Comparison of ENCODE assay signal across 15 cellular contexts in genomic region chr14:23431486-23431885, GRCh38. TPM values are rescaled to one million over a fixed set of nuclear protein-coding genes. Genes with fewer than 3 reads are reported as not detected.
DNase-seq lines count a peak whose midpoint lies in the region; ATAC-seq and TF ChIP-seq lines count a peak whose summit lies in the region.
"Had no signal": no experiment of that assay in that cellular context is flagged by ENCODE, and none has a peak within 500 bp of the region (broad histone marks: within the 10 kb centered on the region; RNA-seq: fewer than 3 reads in every experiment).

No MANE protein-coding gene starts in this region.

- H3K27ac Mint-ChIP-seq in activated T-helper 1 cell treated with anti-CD3 and anti-CD28 coated beads, Interleukin-12 subunit alpha, Interleukin-12 subunit beta, Interleukin-2, Interleukin-4 antibody, amounts not matched to agents 30 ng/mL and 10 ng/mL and 1 ng/mL, durations not matched to agents 14 hours and 24 hours and 36 hours, result peak overlapping the region; percentile 6
- peak overlapping the region; percentile 33 for H3K27ac Mint-ChIP-seq in nephron progenitor cell

- H3K36me3 ChIP-seq in gastrocnemius medialis, result no peaks in the 10 kb centered on the region

- H3K27me3 Mint-ChIP-seq in activated T-helper 1 cell treated with anti-CD3 and anti-CD28 coated beads, Interleukin-12 subunit alpha, Interleukin-12 subunit beta, Interleukin-2, Interleukin-4 antibody, amounts not matched to agents 30 ng/mL and 10 ng/mL and 1 ng/mL, durations not matched to agents 14 hours and 24 hours and 36 hours (ENCODE audit: insufficient read depth), result peaks cover 6% of the 10 kb centered on the region
- peaks cover 63% of the 10 kb centered on the region for H3K27me3 Mint-ChIP-seq in nephron progenitor cell (ENCODE audit: low read depth, poor library complexity)

- H3K4me1 Mint-ChIP-seq in activated T-helper 1 cell treated with anti-CD3 and anti-CD28 coated beads, Interleukin-12 subunit alpha, Interleukin-12 subunit beta, Interleukin-2, Interleukin-4 antibody, amounts not matched to agents 30 ng/mL and 10 ng/mL and 1 ng/mL, durations not matched to agents 14 hours and 24 hours and 36 hours (ENCODE audit: low read depth), result no peaks in the 10 kb centered on the region
- peaks cover 23% of the 10 kb centered on the region for H3K4me1 Mint-ChIP-seq in nephron progenitor cell

- H3K9me3 ChIP-seq in gastrocnemius medialis, result no peaks in the 10 kb centered on the region

- TF ChIP-seq CTCF in nephron progenitor cell (IDR thresholded peaks at IDR 0.05) (no peak), gastrocnemius medialis (IDR thresholded peaks at IDR 0.05 in 4 of 5, conservative IDR thresholded peaks at IDR 0.05 in 1 of 5) (no peak)

- H3K4me3 ChIP-seq in gastrocnemius medialis, result no peak overlapping the region

- intact Hi-C loops in cardiac septum (cut with DNase I) (no loop called here), left ventricle myocardium superior (cut with micrococcal nuclease) (no loop called here), gastrocnemius medialis (cut with DNase I; ENCODE audit: low total_unique reads) (no loop called here)
- intact Hi-C loops in activated T-helper 1 cell treated with anti-CD3 and anti-CD28 coated beads, Interleukin-12 subunit alpha, Interleukin-12 subunit beta, Interleukin-2, Interleukin-4 antibody, amounts not matched to agents 30 ng/mL and 10 ng/mL and 1 ng/mL, durations not matched to agents 14 hours and 24 hours and 36 hours (cut with micrococcal nuclease), result no loop called here

- H3K4me3 Mint-ChIP-seq in activated T-helper 1 cell treated with anti-CD3 and anti-CD28 coated beads, Interleukin-12 subunit alpha, Interleukin-12 subunit beta, Interleukin-2, Interleukin-4 antibody, amounts not matched to agents 30 ng/mL and 10 ng/mL and 1 ng/mL, durations not matched to agents 14 hours and 24 hours and 36 hours, result no peak overlapping the region
- no peak overlapping the region for H3K4me3 Mint-ChIP-seq in nephron progenitor cell

- peak overlapping the region; percentile 83 to 89 (median 86) for H3K27ac ChIP-seq in gastrocnemius medialis

- ATAC-seq in left ventricle myocardium superior, result no peak
- no peak for ATAC-seq in gastrocnemius medialis
- ATAC-seq: Right ventricle myocardium inferior had no signal

- no peaks in the 10 kb centered on the region for H3K36me3 Mint-ChIP-seq in activated T-helper 1 cell treated with anti-CD3 and anti-CD28 coated beads, Interleukin-12 subunit alpha, Interleukin-12 subunit beta, Interleukin-2, Interleukin-4 antibody, amounts not matched to agents 30 ng/mL and 10 ng/mL and 1 ng/mL, durations not matched to agents 14 hours and 24 hours and 36 hours (ENCODE audit: low read depth)
- H3K36me3 Mint-ChIP-seq in nephron progenitor cell (ENCODE audit: low read depth), result no peaks in the 10 kb centered on the region

- DNase-seq in cardiac septum (ENCODE audit: low spot score), result peak; percentile 71
- DNase-seq in left ventricle myocardium superior, result no peak
- DNase-seq in activated T-helper 1 cell treated with anti-CD3 and anti-CD28 coated beads, Interleukin-12 subunit alpha, Interleukin-12 subunit beta, Interleukin-2, Interleukin-4 antibody, amounts not matched to agents 30 ng/mL and 10 ng/mL and 1 ng/mL, durations not matched to agents 14 hours and 24 hours and 36 hours (ENCODE audit: low spot score), result no peak
- DNase-seq in nephron progenitor cell, result no peak
- DNase-seq in gastrocnemius medialis, result peak in 1 of 2 donors; percentile 11
- DNase-seq in NCI-H2171 (lab: John Stamatoyannopoulos, UW), result no peak
- DNase-seq in T-helper 1 cell, result no peak
- no peak for DNase-seq in G401 (ENCODE audit: low spot score)
- DNase-seq: C1 segment of cervical spinal cord, NCI-H1092, NCI-H226, NCI-H524 treated with DMSO at 0.1 percent for 48 hours had no signal

- H3K27me3 ChIP-seq in gastrocnemius medialis, result no peaks in the 10 kb centered on the region

- no peaks in the 10 kb centered on the region for H3K9me3 Mint-ChIP-seq in activated T-helper 1 cell treated with anti-CD3 and anti-CD28 coated beads, Interleukin-12 subunit alpha, Interleukin-12 subunit beta, Interleukin-2, Interleukin-4 antibody, amounts not matched to agents 30 ng/mL and 10 ng/mL and 1 ng/mL, durations not matched to agents 14 hours and 24 hours and 36 hours
- no peaks in the 10 kb centered on the region for H3K9me3 Mint-ChIP-seq in nephron progenitor cell

- H3K4me1 ChIP-seq in gastrocnemius medialis, result peaks cover 19 to 40% of the 10 kb centered on the region in 2 donors

- TF ChIP-seq POLR2A in gastrocnemius medialis (IDR thresholded peaks at IDR 0.05), result no peak

- in situ Hi-C loops in gastrocnemius medialis (cut with MboI; ENCODE audit: low sequenced_read_pairs in 4 of 4) (no loop called here), G401 (cut with HindIII; ENCODE audit: low sequenced_read_pairs) (no loop called here)

RNA-seq across cellular contexts. Expression of gene MYH7, which starts 4.0 kb away (rescaled TPM):
- total RNA-seq in cardiac septum (13,582 TPM), left ventricle myocardium superior (12,717 TPM), gastrocnemius medialis (1,000 to 10,000 TPM; 1,360 to 5,274 (median 3,359) TPM)
- 0.05 TPM in 2 replicates for total RNA-seq in activated T-helper 1 cell treated with anti-CD3 and anti-CD28 coated beads, Interleukin-12 subunit alpha, Interleukin-12 subunit beta, Interleukin-2, Interleukin-4 antibody, amounts not matched to agents 30 ng/mL and 10 ng/mL and 1 ng/mL, durations not matched to agents 14 hours and 24 hours and 36 hours
- not detected in 2 replicates for total RNA-seq in G401 (2014; rRNA removed; shearing (Covaris generic))
- total RNA-seq: Daoy, MCF 10A had no signal

RNA-seq across cellular contexts. Expression of gene MYH6, which starts 23.4 kb away (rescaled TPM):
- total RNA-seq in cardiac septum (170 TPM), left ventricle myocardium superior (4,258 TPM), gastrocnemius medialis (1,000 to 10,000 TPM in 1 of 4 donors, 100 to 1,000 TPM in 1, 10 to 100 TPM in 2; 20.4 to 1,496 (median 303) TPM)
- 0.52 and 0.59 TPM in 2 replicates for total RNA-seq in activated T-helper 1 cell treated with anti-CD3 and anti-CD28 coated beads, Interleukin-12 subunit alpha, Interleukin-12 subunit beta, Interleukin-2, Interleukin-4 antibody, amounts not matched to agents 30 ng/mL and 10 ng/mL and 1 ng/mL, durations not matched to agents 14 hours and 24 hours and 36 hours
- not detected in 2 replicates for total RNA-seq in G401 (2014; rRNA removed; shearing (Covaris generic))
- total RNA-seq: Daoy, MCF 10A had no signal

RNA-seq across cellular contexts. Expression of gene NGDN, which starts 38.0 kb away (rescaled TPM):
- total RNA-seq in cardiac septum, result 16.2 TPM
- total RNA-seq in left ventricle myocardium superior, result 18.6 TPM
- 80.1 and 84.5 TPM in 2 replicates for total RNA-seq in activated T-helper 1 cell treated with anti-CD3 and anti-CD28 coated beads, Interleukin-12 subunit alpha, Interleukin-12 subunit beta, Interleukin-2, Interleukin-4 antibody, amounts not matched to agents 30 ng/mL and 10 ng/mL and 1 ng/mL, durations not matched to agents 14 hours and 24 hours and 36 hours
- 10 to 100 TPM; 27.9 to 41.9 (median 36.1) TPM for total RNA-seq in gastrocnemius medialis
- 47.6 and 52.1 TPM in 2 replicates for total RNA-seq in G401 (2014; rRNA removed; shearing (Covaris generic))

RNA-seq across cellular contexts. Expression of gene CMTM5, which starts 54.6 kb away (rescaled TPM):
- total RNA-seq in cardiac septum, result not detected
- not detected for total RNA-seq in left ventricle myocardium superior
- total RNA-seq in activated T-helper 1 cell treated with anti-CD3 and anti-CD28 coated beads, Interleukin-12 subunit alpha, Interleukin-12 subunit beta, Interleukin-2, Interleukin-4 antibody, amounts not matched to agents 30 ng/mL and 10 ng/mL and 1 ng/mL, durations not matched to agents 14 hours and 24 hours and 36 hours, result not detected in 2 replicates
- 1 to 10 TPM in 1 of 4 donors, not detected in 3; 1.7 TPM for total RNA-seq in gastrocnemius medialis
- not detected in 2 replicates for total RNA-seq in G401 (2014; rRNA removed; shearing (Covaris generic))
- total RNA-seq: Daoy, MCF 10A had no signal

RNA-seq across cellular contexts. Expression of gene IL25, which starts 58.9 kb away (rescaled TPM):
- total RNA-seq in cardiac septum (not detected), left ventricle myocardium superior (not detected), gastrocnemius medialis (not detected)
- not detected in 2 replicates for total RNA-seq in activated T-helper 1 cell treated with anti-CD3 and anti-CD28 coated beads, Interleukin-12 subunit alpha, Interleukin-12 subunit beta, Interleukin-2, Interleukin-4 antibody, amounts not matched to agents 30 ng/mL and 10 ng/mL and 1 ng/mL, durations not matched to agents 14 hours and 24 hours and 36 hours
- not detected in 2 replicates for total RNA-seq in G401 (2014; rRNA removed; shearing (Covaris generic))
- total RNA-seq: Daoy, MCF 10A, Right ventricle myocardium inferior had no signal

Comparison
In these comparisons a context has a peak if more than half of its experiments do, and no peak if none do; other contexts are left out.
1. RNA of gene MYH7, which starts 4.0 kb away (total RNA-seq): 13,582 TPM in cardiac septum (single experiment), 12,717 TPM in left ventricle myocardium superior (single experiment) and 1,360 to 5,274 TPM in gastrocnemius medialis; 0.05 TPM in activated T-helper 1 cell treated with anti-CD3 and anti-CD28 coated beads, Interleukin-12 subunit alpha, Interleukin-12 subunit beta, Interleukin-2, Interleukin-4 antibody, amounts not matched to agents 30 ng/mL and 10 ng/mL and 1 ng/mL, durations not matched to agents 14 hours and 24 hours and 36 hours and not detected in G401; every median in the first group is over 1,000 times any median in the second.
2. RNA of gene MYH6, which starts 23.4 kb away (total RNA-seq): 4,258 TPM in left ventricle myocardium superior (single experiment), 20.4 to 1,496 TPM in gastrocnemius medialis and 170 TPM in cardiac septum (single experiment); 0.52 to 0.59 TPM in activated T-helper 1 cell treated with anti-CD3 and anti-CD28 coated beads, Interleukin-12 subunit alpha, Interleukin-12 subunit beta, Interleukin-2, Interleukin-4 antibody, amounts not matched to agents 30 ng/mL and 10 ng/mL and 1 ng/mL, durations not matched to agents 14 hours and 24 hours and 36 hours and not detected in G401; every median in the first group is over 10 times any median in the second.